24 cellular contexts compared by ENCODE assay signal in the genomic region with DNA sequence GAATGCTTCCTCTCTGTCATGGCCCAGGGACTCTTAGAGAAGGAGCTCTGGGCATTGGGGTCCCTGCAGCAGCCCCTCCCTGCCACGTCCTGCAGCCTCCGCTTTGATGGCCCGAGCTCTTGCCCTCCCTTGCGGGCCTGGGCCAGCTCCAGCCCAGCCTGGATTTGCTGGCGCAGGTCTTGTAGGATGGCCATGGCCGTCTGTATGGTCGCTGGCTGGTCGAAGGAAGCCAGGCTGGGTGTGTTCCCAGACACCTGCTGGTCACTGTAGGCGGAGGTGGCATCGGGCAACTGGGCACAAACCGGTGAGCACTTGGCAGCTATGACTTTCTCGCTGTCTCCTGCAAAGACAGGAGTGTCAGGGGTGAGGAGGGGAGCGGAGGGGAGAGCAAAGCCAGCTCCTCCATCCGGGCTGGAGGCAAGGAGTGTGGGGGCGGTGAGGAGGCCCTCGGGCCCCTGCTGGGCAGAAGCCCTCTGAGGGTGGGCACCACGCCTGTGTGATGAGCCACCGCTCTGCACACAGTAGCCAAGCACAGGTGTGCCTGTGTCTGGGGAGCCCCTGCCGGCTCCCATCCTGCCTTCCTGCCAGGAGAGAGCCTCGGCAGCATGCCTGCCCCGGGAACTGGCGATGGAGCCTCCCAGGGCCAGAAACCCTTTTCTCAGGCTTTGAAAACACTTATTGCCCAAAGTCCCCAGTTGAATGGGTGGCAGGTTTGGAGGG. TPM values are rescaled to one million over a fixed set of nuclear protein-coding genes. Genes with fewer than 3 reads are reported as not detected.
"Had no signal": no experiment of that assay in that cellular context is flagged by ENCODE, and none has a peak within 500 bp of the region (broad histone marks: within the 10 kb centered on the region; RNA-seq: fewer than 3 reads in every experiment).

No MANE protein-coding gene starts in this region.

- H3K27me3 ChIP-seq: hepatocyte, neutrophil, testis, vagina had no signal

- H3K27ac ChIP-seq: esophagus squamous epithelium, hepatocyte, neutrophil, sigmoid colon, skin epidermis, testis, tibial nerve, upper lobe of right lung, vagina had no signal

- H3K4me3 ChIP-seq: esophagus squamous epithelium, hepatocyte, sigmoid colon, skin epidermis, testis, tibial nerve, upper lobe of right lung, vagina had no signal

- H3K9me3 ChIP-seq: esophagus squamous epithelium, neutrophil, sigmoid colon, testis, tibial nerve, upper lobe of right lung, vagina had no signal

- H3K9me3 Mint-ChIP-seq: dendritic cell treated with granulocyte-macrophage colony-stimulating factor and Interleukin-4, amounts not matched to agents 40 ng/mL and 50 ng/mL, for 4 days; effector memory CD8-positive, alpha-beta T cell; naive B cell; nephron; stimulated activated naive B cell treated with anti-CD40 and anti-IgM and Interleukin-4, amounts not matched to agents 10 μg/mL and 1 μg/mL and 100 μg/mL, for 72 hours; stimulated activated naive CD8-positive, alpha-beta T cell treated with anti-CD3 and anti-CD28 coated beads, Interleukin-15, amount 100 ng/mL, for 72 hours had no signal

- ATAC-seq: effector memory CD8-positive, alpha-beta T cell; stimulated activated naive B cell treated with anti-CD40 and anti-IgM and Interleukin-4, amounts not matched to agents 10 μg/mL and 1 μg/mL and 100 μg/mL, for 72 hours; stimulated activated naive CD8-positive, alpha-beta T cell treated with anti-CD3 and anti-CD28 coated beads, Interleukin-15, amount 100 ng/mL, for 72 hours; upper lobe of right lung had no signal

- H3K4me3 Mint-ChIP-seq: dendritic cell treated with granulocyte-macrophage colony-stimulating factor and Interleukin-4, amounts not matched to agents 40 ng/mL and 50 ng/mL, for 4 days; effector memory CD8-positive, alpha-beta T cell; naive B cell; nephron; stimulated activated naive B cell treated with anti-CD40 and anti-IgM and Interleukin-4, amounts not matched to agents 10 μg/mL and 1 μg/mL and 100 μg/mL, for 72 hours; stimulated activated naive CD8-positive, alpha-beta T cell treated with anti-CD3 and anti-CD28 coated beads, Interleukin-15, amount 100 ng/mL, for 72 hours had no signal

- H3K4me1 Mint-ChIP-seq: naive B cell; nephron; stimulated activated naive B cell treated with anti-CD40 and anti-IgM and Interleukin-4, amounts not matched to agents 10 μg/mL and 1 μg/mL and 100 μg/mL, for 72 hours; stimulated activated naive CD8-positive, alpha-beta T cell treated with anti-CD3 and anti-CD28 coated beads, Interleukin-15, amount 100 ng/mL, for 72 hours had no signal

- H3K36me3 Mint-ChIP-seq: naive B cell; stimulated activated naive B cell treated with anti-CD40 and anti-IgM and Interleukin-4, amounts not matched to agents 10 μg/mL and 1 μg/mL and 100 μg/mL, for 72 hours had no signal

- DNase-seq: effector memory CD8-positive, alpha-beta T cell; esophagus squamous epithelium; foreskin fibroblast; mesendoderm; naive B cell; sigmoid colon; stimulated activated CD4-positive, alpha-beta T cell treated with anti-CD3 and anti-CD28 coated beads, Interleukin-2, amount 100 ng/mL, for 24 hours; stimulated activated CD4-positive, alpha-beta T cell treated with anti-CD3 and anti-CD28 coated beads, Interleukin-4, amount 100 ng/mL, for 4 hours; stimulated activated naive B cell treated with anti-CD40 and anti-IgM and Interleukin-4, amounts not matched to agents 10 μg/mL and 1 μg/mL and 100 μg/mL, for 72 hours; stimulated activated naive CD8-positive, alpha-beta T cell treated with anti-CD3 and anti-CD28 coated beads, Interleukin-15, amount 100 ng/mL, for 72 hours; testis; upper lobe of right lung had no signal

- H3K27ac Mint-ChIP-seq: dendritic cell treated with granulocyte-macrophage colony-stimulating factor and Interleukin-4, amounts not matched to agents 40 ng/mL and 50 ng/mL, for 4 days; effector memory CD8-positive, alpha-beta T cell; naive B cell; nephron; stimulated activated naive B cell treated with anti-CD40 and anti-IgM and Interleukin-4, amounts not matched to agents 10 μg/mL and 1 μg/mL and 100 μg/mL, for 72 hours; stimulated activated naive CD8-positive, alpha-beta T cell treated with anti-CD3 and anti-CD28 coated beads, Interleukin-15, amount 100 ng/mL, for 72 hours had no signal

- H3K27me3 Mint-ChIP-seq: dendritic cell treated with granulocyte-macrophage colony-stimulating factor and Interleukin-4, amounts not matched to agents 40 ng/mL and 50 ng/mL, for 4 days; stimulated activated naive CD8-positive, alpha-beta T cell treated with anti-CD3 and anti-CD28 coated beads, Interleukin-15, amount 100 ng/mL, for 72 hours had no signal

- H3K36me3 ChIP-seq: esophagus squamous epithelium, neutrophil, sigmoid colon, tibial nerve, upper lobe of right lung, vagina had no signal

- H3K4me1 ChIP-seq: sigmoid colon, testis, tibial nerve, upper lobe of right lung had no signal

RNA-seq across cellular contexts. Expression of a gene that starts 12.4 kb away (rescaled TPM):
- total RNA-seq: esophagus squamous epithelium, lung microvascular endothelial cell, osteocyte, pulmonary artery endothelial cell, sigmoid colon, subcutaneous adipose tissue, vagina had no signal
- polyA plus RNA-seq: liver had no signal
